Comparison of ENCODE assay signal across 8 cellular contexts in the genomic region with DNA sequence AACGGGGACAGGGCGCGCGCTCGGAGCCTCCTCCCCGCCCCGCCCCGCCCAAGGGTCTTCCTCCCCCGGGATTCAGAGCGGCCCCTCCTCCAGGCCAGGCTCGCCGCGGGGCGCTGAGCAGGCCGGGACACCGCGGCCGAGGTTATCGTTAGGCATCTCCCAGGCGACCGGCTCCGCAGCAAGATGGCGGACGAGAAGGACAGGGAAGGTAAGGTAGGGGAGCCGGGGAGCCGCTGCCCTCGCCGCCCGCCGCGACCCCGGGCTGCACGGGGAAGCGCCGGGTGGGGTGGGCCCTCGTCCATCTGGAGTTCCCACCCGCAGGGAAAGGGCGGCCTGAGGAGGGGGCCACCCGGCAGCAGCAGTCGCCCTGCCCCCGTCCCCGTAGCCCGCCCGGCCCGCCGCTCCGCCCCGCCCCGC.
DNase-seq lines count a peak whose midpoint lies in the region; ATAC-seq and TF ChIP-seq lines count a peak whose summit lies in the region.

No MANE protein-coding gene starts in this region.

- TF ChIP-seq CTCF in cardiac fibroblast (IDR thresholded peaks at IDR 0.05; ENCODE audit: low read depth, low read length) (no peak), left lung (IDR thresholded peaks at IDR 0.05) (no peak)

- H3K27ac ChIP-seq in left lung, result peak overlapping the region; percentile 100

- peak; percentile 60 for ATAC-seq in HG02870 (IDR thresholded peaks at IDR 0.05; ENCODE audit: unreplicated experiment)
- peak; percentile 68 for ATAC-seq in left lung

- H3K27me3 ChIP-seq in left lung, result no peaks in the 10 kb centered on the region

- H3K4me3 ChIP-seq in cardiac fibroblast (replicated peaks in 1 of 2; ENCODE audit: low read depth in 2 of 2, low read length in 2 of 2), result peak overlapping the region; percentile 60 to 66
- peak overlapping the region; percentile 56 to 76 for H3K4me3 ChIP-seq in left lung

- H3K36me3 ChIP-seq in left lung, result no peaks in the 10 kb centered on the region

- peaks cover 14 to 22% of the 10 kb centered on the region in 2 donors for H3K4me1 ChIP-seq in left lung

- intact Hi-C loops in left lung (cut with DNase I), result loop anchor here in 1 of 2 donors (5.0 kb wide), 1 partner anchor 138 kb away; no protein-coding TSS in a partner anchor

- H3K9me3 ChIP-seq in left lung, result no peaks in the 10 kb centered on the region

- DNase-seq in SKM-1 treated with dmso at 0.1 percent for 144 hours (lab: John Stamatoyannopoulos, UW; ENCODE audit: unreplicated experiment), result peak; percentile 67
- no peak for DNase-seq in SKM-1 (lab: John Stamatoyannopoulos, UW; ENCODE audit: unreplicated experiment)
- DNase-seq in NCI-H1417 treated with DMSO at 0.1 percent for 48 hours (lab: John Stamatoyannopoulos, UW), result peak; percentile 73
- peak in 3 of 5 experiments; percentile 48 to 85 (median 64) for DNase-seq in T-helper 2 cell
- DNase-seq in cardiac fibroblast (ENCODE audit: low read depth in 2 of 2), result peak in 1 of 2 donors; percentile 80
- peak in 1 of 2 donors; percentile 94 for DNase-seq in left lung
- peak; percentile 54 to 55 for DNase-seq in stimulated activated CD8-positive, alpha-beta memory T cell treated with anti-CD3 and anti-CD28 coated beads, Interleukin-15, amount 100 ng/mL, for 48 hours (ENCODE audit: low read depth in 2 of 2)
